ENCODE assay signal across 8 cellular contexts in genomic region chr11:43359432-43359818, GRCh38. TPM values are rescaled to one million over a fixed set of nuclear protein-coding genes. Genes with fewer than 3 reads are reported as not detected.
A peak's percentile ranks its signal among the peaks of the same experiment; 100 is the strongest.
DNase-seq lines count a peak whose midpoint lies in the region; ATAC-seq and TF ChIP-seq lines count a peak whose summit lies in the region.

No MANE protein-coding gene starts in this region.

- H3K9me3 ChIP-seq in transverse colon = no peaks in the 10 kb centered on the region

- no peaks in the 10 kb centered on the region for H3K27me3 ChIP-seq in dorsolateral prefrontal cortex
- H3K27me3 ChIP-seq in transverse colon = no peaks in the 10 kb centered on the region

- peak overlapping the region; percentile 89 for H3K27ac Mint-ChIP-seq in Calu3 (ENCODE audit: unreplicated experiment)

- in situ Hi-C loops in transverse colon (cut with MboI; ENCODE audit: low pct_ligation_motif_present in 1 of 4, low pct_unique_long_range_greater_than_20kb in 1 of 4, low sequenced_read_pairs in 3 of 4) = no loop called here

- intact Hi-C loops in Calu3 (cut with micrococcal nuclease; ENCODE audit: unreplicated experiment) (no loop called here), dorsolateral prefrontal cortex (cut with DNase I) (loop anchor here (5.0 kb wide), 1 partner anchor 47 kb away; the partner anchor contains the start of gene API5 (in 2 of the 2)), transverse colon (cut with DNase I; ENCODE audit: low total_unique reads) (no loop called here)

- H3K4me3 ChIP-seq in dorsolateral prefrontal cortex = peak overlapping the region; percentile 72 to 100 (median 94)
- H3K4me3 ChIP-seq in transverse colon = peak overlapping the region; percentile 77 to 97 (median 92)

- no TSS peak for BruUV-seq in Calu3 (replicated peaks; lab: Mats Ljungman, UMichigan)

- peak overlapping the region; percentile 82 for H3K4me3 Mint-ChIP-seq in Calu3 (ENCODE audit: low read depth, unreplicated experiment)

- no peak for TF ChIP-seq EP300 in transverse colon (IDR thresholded peaks at IDR 0.05; ENCODE audit: low read depth)

- WGBS in transverse colon (ENCODE audit: low coverage in 1 of 2), 2 donors = 0% methylated on average over 14 of the region's 14 CpGs; no CpG with 5 or more reads in 1 of the 2 donors

- ATAC-seq in GM19043 (IDR thresholded peaks at IDR 0.05; ENCODE audit: low read depth, unreplicated experiment) (peak; percentile 43), HG03108 (IDR thresholded peaks at IDR 0.05; ENCODE audit: unreplicated experiment) (peak; percentile 36)

- peaks cover 11 to 26% (median 23%) of the 10 kb centered on the region in 4 donors for H3K4me1 ChIP-seq in transverse colon

- CTCF ChIA-PET in Calu3 (lab: Charles Lee) = interaction anchor here (1.4 to 1.5 kb wide), 2 partner anchors 48 to 76 kb away, joined by 4 to 7 read pairs; partner anchors contain the start of gene API5

- DNase-seq in Calu3 (no peak), RPMI8226 (peak; percentile 36), dorsolateral prefrontal cortex (peak in 2 of 10 donors; percentile 12 to 31), medulla oblongata (ENCODE audit: extremely low spot score) (peak; percentile 17), transverse colon (peak; percentile 30), SHP77 treated with DMSO at 0.1 percent for 48 hours (lab: John Stamatoyannopoulos, UW) (no peak)

- no peak for TF ChIP-seq POLR2A in transverse colon (IDR thresholded peaks at IDR 0.05)

- H3K36me3 ChIP-seq in transverse colon = no peaks in the 10 kb centered on the region

- H3K27ac ChIP-seq in dorsolateral prefrontal cortex (peak overlapping the region in 48 of 59 donors; percentile 62 to 95 (median 86)), transverse colon (peak overlapping the region; percentile 91 to 96 (median 92))

- no peaks in the 10 kb centered on the region for H3K27me3 Mint-ChIP-seq in Calu3 (ENCODE audit: unreplicated experiment)

- no peaks in the 10 kb centered on the region for H3K9me3 Mint-ChIP-seq in Calu3 (ENCODE audit: low read depth, unreplicated experiment)

- no peak for TF ChIP-seq CTCF in Calu3 (IDR thresholded peaks at IDR 0.05; ENCODE audit: unreplicated experiment)
- no peak for TF ChIP-seq CTCF in dorsolateral prefrontal cortex (IDR thresholded peaks at IDR 0.05 in 54 of 56, conservative IDR thresholded peaks at IDR 0.05 in 2 of 56; ENCODE audit: low read depth in 1 of 56, partially characterized antibody in 56 of 56)
- no peak for TF ChIP-seq CTCF in transverse colon (IDR thresholded peaks at IDR 0.05)

- peaks cover 11% of the 10 kb centered on the region for H3K4me1 Mint-ChIP-seq in Calu3 (ENCODE audit: low read depth, unreplicated experiment)

- peaks cover 25% of the 10 kb centered on the region for H3K36me3 Mint-ChIP-seq in Calu3 (ENCODE audit: insufficient read depth, unreplicated experiment)

RNA-seq across cellular contexts. Expression of gene TTC17, which starts 0.7 kb away (rescaled TPM):
- total RNA-seq in Calu3 (2022) = 77.7 and 79.0 TPM in 2 replicates
- 100 to 1,000 TPM in 9 of 120 experiments, 10 to 100 TPM in 111; 58.4 to 112 (median 85.1) TPM for total RNA-seq in dorsolateral prefrontal cortex
- 100 to 1,000 TPM in 3 of 4 donors, 10 to 100 TPM in 1; 78.2 to 428 (median 131) TPM for total RNA-seq in transverse colon

RNA-seq across cellular contexts. Expression of gene API5, which starts 47.6 kb away (rescaled TPM):
- total RNA-seq in Calu3 (2022) (114 and 117 TPM in 2 replicates), dorsolateral prefrontal cortex (100 to 1,000 TPM in 48 of 120 experiments, 10 to 100 TPM in 72; 45.0 to 128 (median 97.3) TPM), transverse colon (10 to 100 TPM; 18.7 to 74.6 (median 46.6) TPM)

Comparison
In these comparisons a context has a peak if more than half of its experiments do, and no peak if none do; other contexts are left out.
1. DNase-seq: peak in RPMI8226 (single experiment), medulla oblongata (single experiment) and transverse colon (single experiment); none in Calu3 (single experiment) and SHP77 treated with DMSO at 0.1 percent for 48 hours (single experiment).
2. intact Hi-C loops: an anchor here in dorsolateral prefrontal cortex (5.0 kb wide); none called in Calu3 and transverse colon.